Comparison of ENCODE assay signal across 8 cellular contexts in the genomic region with DNA sequence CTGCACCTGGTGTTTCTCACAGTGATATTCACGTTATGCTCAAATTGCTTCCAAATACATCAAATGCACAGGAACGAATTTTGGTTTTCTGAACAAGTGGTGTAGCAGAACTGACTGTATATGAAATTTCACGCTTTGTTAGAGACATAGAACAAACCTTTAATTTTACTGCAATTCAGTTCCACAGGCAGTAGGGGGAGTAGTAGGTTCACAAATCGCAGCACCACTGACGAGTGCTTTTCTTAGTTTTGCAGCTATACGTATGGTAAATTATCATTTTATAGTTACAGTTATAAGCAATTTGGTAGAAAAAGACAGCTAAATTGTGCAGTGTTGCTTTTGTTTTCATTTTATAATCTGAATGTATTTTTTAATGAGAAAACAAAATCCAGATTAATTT.
A peak's percentile ranks its signal among the peaks of the same experiment; 100 is the strongest.
DNase-seq lines count a peak whose midpoint lies in the region; ATAC-seq and TF ChIP-seq lines count a peak whose summit lies in the region.

No MANE protein-coding gene starts in this region.

- no peak overlapping the region for H3K4me3 ChIP-seq in WERI-Rb-1 (ENCODE audit: low read depth, low read length)

- H3K27me3 ChIP-seq in WERI-Rb-1 (ENCODE audit: insufficient read depth, low read depth, severe bottlenecking): no peaks in the 10 kb centered on the region

- TF ChIP-seq CTCF in C4-2B (conservative IDR thresholded peaks at IDR 0.05) (peak; percentile 82), WERI-Rb-1 (IDR thresholded peaks at IDR 0.05; ENCODE audit: low read depth, low read length) (peak; percentile 53)

- H3K27ac ChIP-seq in C4-2B: no peak overlapping the region
- H3K27ac ChIP-seq in WERI-Rb-1: no peak overlapping the region

- no peaks in the 10 kb centered on the region for H3K9me3 ChIP-seq in WERI-Rb-1 (ENCODE audit: severe bottlenecking)

- ATAC-seq in GM18517 (IDR thresholded peaks at IDR 0.05; ENCODE audit: unreplicated experiment) (peak; percentile 60), left lobe of liver (peak; percentile 44), GM19397 (IDR thresholded peaks at IDR 0.05; ENCODE audit: unreplicated experiment) (no peak), HG02763 (IDR thresholded peaks at IDR 0.05; ENCODE audit: unreplicated experiment) (no peak)

- DNase-seq in LHCN-M2 (ENCODE audit: low read depth): peak; percentile 32
- peak; percentile 15 for DNase-seq in WERI-Rb-1
- DNase-seq in left lobe of liver (ENCODE audit: low spot score): no peak
- no peak for DNase-seq in stimulated activated CD4-positive, alpha-beta T cell treated with anti-CD3 and anti-CD28 coated beads, Interleukin-4, amount 100 ng/mL, for 24 hours

- no peaks in the 10 kb centered on the region for H3K36me3 ChIP-seq in WERI-Rb-1

Comparison
In these comparisons a context has a peak if more than half of its experiments do, and no peak if none do; other contexts are left out.
1. ATAC-seq: peak in GM18517 (single experiment) and left lobe of liver (single experiment); none in GM19397 (single experiment) and HG02763 (single experiment).
2. DNase-seq: peak in LHCN-M2 (single experiment) and WERI-Rb-1 (single experiment); none in left lobe of liver (single experiment) and stimulated activated CD4-positive, alpha-beta T cell treated with anti-CD3 and anti-CD28 coated beads, Interleukin-4, amount 100 ng/mL, for 24 hours (single experiment).